23 cellular contexts compared by ENCODE assay signal in the genomic region with DNA sequence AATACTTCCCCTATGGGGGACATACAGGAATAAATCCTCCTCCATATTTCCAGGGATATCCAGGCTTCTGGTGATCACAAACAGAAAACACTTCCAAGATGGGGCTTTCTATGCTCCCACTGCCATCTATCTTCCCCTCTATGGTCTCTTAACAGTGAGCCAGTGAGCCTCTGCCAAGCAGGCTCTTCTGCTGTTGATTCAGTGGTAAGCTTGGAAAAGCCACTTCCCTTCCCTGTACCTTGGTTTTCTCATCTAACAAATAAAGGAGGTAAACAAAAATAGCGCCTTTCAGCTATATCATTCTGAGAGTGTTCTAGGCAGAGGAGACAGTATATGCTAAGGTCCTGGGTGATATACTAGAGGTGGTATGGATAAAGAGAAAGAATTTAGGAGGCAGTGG.
"Had no signal": no experiment of that assay in that cellular context is flagged by ENCODE, and none has a peak within 500 bp of the region (broad histone marks: within the 10 kb centered on the region; RNA-seq: fewer than 3 reads in every experiment).

No MANE protein-coding gene starts in this region.

- H3K36me3 ChIP-seq: lower lobe of right lung, pancreas, prostate gland, sigmoid colon, spleen, suprapubic skin, thoracic aorta, tibial artery, upper lobe of right lung had no signal

- DNase-seq: islet precursor cell; left ventricle myocardium superior; lower lobe of right lung; mammary epithelial cell; mesenchymal stem cell; naive thymus-derived CD8-positive, alpha-beta T cell; nucleus accumbens; pancreas; posterior cingulate gyrus; retina; right cardiac atrium; sigmoid colon; small intestine; spleen; stimulated activated CD4-positive, alpha-beta T cell treated with anti-CD3 and anti-CD28 coated beads, Interleukin-4, amount 100 ng/mL, for 24 hours; stimulated activated naive CD4-positive, alpha-beta T cell; tibial artery; trophoblast cell; upper lobe of right lung had no signal

- H3K27ac ChIP-seq: lower lobe of right lung, pancreas, prostate gland, sigmoid colon, spleen, suprapubic skin, thoracic aorta, tibial artery, upper lobe of right lung had no signal

- ATAC-seq: left ventricle myocardium superior; lower lobe of right lung; naive thymus-derived CD8-positive, alpha-beta T cell; pancreas; right cardiac atrium; stimulated activated effector memory CD8-positive, alpha-beta T cell treated with anti-CD3 and anti-CD28 coated beads, Interleukin-12 subunit alpha, Interleukin-12 subunit beta, amount 100 ng/mL, for 72 hours; upper lobe of right lung had no signal

- H3K4me3 ChIP-seq: lower lobe of right lung, pancreas, prostate gland, sigmoid colon, spleen, suprapubic skin, thoracic aorta, tibial artery, upper lobe of right lung had no signal

- H3K9me3 ChIP-seq: lower lobe of right lung, pancreas, prostate gland, sigmoid colon, suprapubic skin, thoracic aorta, tibial artery, upper lobe of right lung had no signal

- H3K27me3 ChIP-seq: sigmoid colon, tibial artery, upper lobe of right lung had no signal

- H3K4me1 ChIP-seq: lower lobe of right lung, pancreas, prostate gland, sigmoid colon, spleen, suprapubic skin, tibial artery, upper lobe of right lung had no signal
